10 cellular contexts compared by ENCODE assay signal in the genomic region with DNA sequence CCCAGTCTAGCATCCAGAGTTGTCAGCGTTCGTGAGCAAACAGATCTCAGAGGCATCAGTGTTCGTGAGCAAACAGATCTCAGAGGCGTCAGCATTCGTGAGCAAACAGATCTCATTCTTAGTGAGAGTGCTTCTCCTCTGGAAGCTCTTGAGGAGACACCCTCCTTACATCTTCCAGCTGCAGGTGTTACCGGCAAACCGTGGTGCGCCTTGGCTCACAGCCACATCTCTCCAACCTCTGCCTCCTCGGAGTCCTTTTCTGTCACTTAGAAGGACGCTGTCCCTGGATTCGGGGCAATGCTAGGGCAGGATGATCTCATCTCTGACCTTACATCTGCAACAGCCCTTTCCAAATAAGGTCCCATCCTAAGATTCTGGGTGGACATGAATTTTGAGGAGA. TPM values are rescaled to one million over a fixed set of nuclear protein-coding genes. Genes with fewer than 3 reads are reported as not detected.
A peak's percentile ranks its signal among the peaks of the same experiment; 100 is the strongest.
DNase-seq lines count a peak whose midpoint lies in the region; ATAC-seq and TF ChIP-seq lines count a peak whose summit lies in the region.
"Had no signal": no experiment of that assay in that cellular context is flagged by ENCODE, and none has a peak within 500 bp of the region (broad histone marks: within the 10 kb centered on the region; RNA-seq: fewer than 3 reads in every experiment).

No MANE protein-coding gene starts in this region.

- WGBS in heart left ventricle, 4 donors = 66 to 71% (median 70%) methylated on average over 11 of the region's 11 CpGs
- WGBS in aorta, 2 donors = 49 to 51% methylated on average over 11 of the region's 11 CpGs

- no peak for ATAC-seq in Right ventricle myocardium superior (ENCODE audit: poor library complexity)
- ATAC-seq in heart left ventricle = no peak
- peak; percentile 20 for ATAC-seq in left lobe of liver
- ATAC-seq in aorta (ENCODE audit: low FRiP score) = no peak
- no peak for ATAC-seq in GM18861 (IDR thresholded peaks at IDR 0.05; ENCODE audit: unreplicated experiment)
- ATAC-seq in GM21515 (IDR thresholded peaks at IDR 0.05; ENCODE audit: unreplicated experiment) = no peak

- peaks cover 23% of the 10 kb centered on the region; the same call in 1 of the 2 replicates for H3F3A ChIP-seq in PC-9 (ENCODE audit: insufficient read depth, low read depth)

- H4K20me1 ChIP-seq in PC-9 (ENCODE audit: insufficient read depth) = no peaks in the 10 kb centered on the region

- POLR2A ChIA-PET in PC-9 (lab: Charles Lee; ENCODE audit: unreplicated experiment) = no interaction called here

- H3K9me3 ChIP-seq in heart left ventricle = no peaks in the 10 kb centered on the region
- no peaks in the 10 kb centered on the region for H3K9me3 ChIP-seq in PC-9 (ENCODE audit: insufficient read depth, low read depth)
- H3K9me3 ChIP-seq in aorta (ENCODE audit: control insufficient read depth, low read length) = no peaks in the 10 kb centered on the region
- H3K9me3 ChIP-seq: adrenal gland had no signal

- H3K27me3 ChIP-seq in heart left ventricle = no peaks in the 10 kb centered on the region
- H3K27me3 ChIP-seq in PC-9 (ENCODE audit: insufficient read depth, low read depth) = peaks cover 5% of the 10 kb centered on the region; the same call in 1 of the 2 replicates
- H3K27me3 ChIP-seq in aorta (ENCODE audit: control insufficient read depth in 1 of 2, insufficient read depth in 2 of 2, low read length in 1 of 2) = no peaks in the 10 kb centered on the region
- H3K27me3 ChIP-seq: adrenal gland had no signal

- H3K4me3 ChIP-seq in heart left ventricle (no peak overlapping the region), PC-9 (peak overlapping the region; percentile 51; the same call in 1 of the 2 replicates), aorta (ENCODE audit: low read length in 2 of 2) (no peak overlapping the region)
- H3K4me3 ChIP-seq: adrenal gland had no signal

- intact Hi-C loops in Right ventricle myocardium superior (cut with DNase I) = no loop called here
- intact Hi-C loops in heart left ventricle (cut with DNase I) = no loop called here
- intact Hi-C loops in PC-9 (cut with micrococcal nuclease; ENCODE audit: unreplicated experiment) = loop anchor here (2.0 kb wide), 1 partner anchor 38 kb away; no protein-coding TSS in a partner anchor
- intact Hi-C loops in aorta (cut with DNase I) = loop anchor here in 1 of 2 donors (2.0 kb wide), 1 partner anchor 38 kb away; no protein-coding TSS in a partner anchor

- H3K4me1 ChIP-seq in heart left ventricle (peaks cover 0 to 25% (median 2%) of the 10 kb centered on the region in 12 donors), PC-9 (replicated peaks; ENCODE audit: insufficient read depth) (peaks cover 26% of the 10 kb centered on the region), aorta (ENCODE audit: control insufficient read depth in 1 of 2, insufficient read depth in 2 of 2, low read length in 2 of 2) (no peaks in the 10 kb centered on the region)
- H3K4me1 ChIP-seq: adrenal gland had no signal

- no TSS peak for BruUV-seq in PC-9 (replicated peaks; lab: Mats Ljungman, UMichigan)

- no peak for TF ChIP-seq POLR2A in heart left ventricle (IDR thresholded peaks at IDR 0.05)

- H3K36me3 ChIP-seq in heart left ventricle (no peaks in the 10 kb centered on the region), PC-9 (ENCODE audit: low read depth) (no peaks in the 10 kb centered on the region), aorta (ENCODE audit: control insufficient read depth in 1 of 2, insufficient read depth in 2 of 2, low read length in 1 of 2) (no peaks in the 10 kb centered on the region)
- H3K36me3 ChIP-seq: adrenal gland had no signal

- no peaks in the 10 kb centered on the region for H3K79me2 ChIP-seq in PC-9 (ENCODE audit: low read depth)

- H3K4me2 ChIP-seq in PC-9 = peak overlapping the region; percentile 77

- H3K27ac ChIP-seq in heart left ventricle (peak overlapping the region in 1 of 12 donors; percentile 1), PC-9 (no peak overlapping the region), aorta (ENCODE audit: low read depth in 1 of 2, low read length in 2 of 2) (peak overlapping the region; percentile 48 to 86)
- H3K27ac ChIP-seq: adrenal gland had no signal

- TF ChIP-seq CTCF in heart left ventricle (IDR thresholded peaks at IDR 0.05) (no peak), PC-9 (conservative IDR thresholded peaks at IDR 0.05) (no peak)

- CTCF ChIA-PET in PC-9 (lab: Charles Lee) = no interaction called here

- no peak overlapping the region for H2AFZ ChIP-seq in PC-9

- no peaks in the 10 kb centered on the region for H3K9me2 ChIP-seq in PC-9 (ENCODE audit: insufficient read depth)

- DNase-seq in Right ventricle myocardium superior = peak; percentile 31
- DNase-seq in heart left ventricle = no peak
- peak in 1 of 2 experiments; percentile 26 for DNase-seq in PC-9
- DNase-seq in left lobe of liver (ENCODE audit: low spot score) = no peak
- DNase-seq in aorta = peak in 1 of 2 donors; percentile 68
- no peak for DNase-seq in anterior cingulate cortex (lab: John Stamatoyannopoulos, UW)
- DNase-seq: activated CD4-positive, alpha-beta T cell treated with anti-CD3 and anti-CD28 coated beads for 48 hours; adrenal gland had no signal

RNA-seq across cellular contexts. Expression of gene UMODL1, which starts 14.6 kb away (rescaled TPM):
- 0.05 TPM for total RNA-seq in Right ventricle myocardium superior
- total RNA-seq in heart left ventricle = under 1 TPM in 2 of 9 donors, not detected in 7; 0.07 to 0.19 TPM
- polyA plus RNA-seq in heart left ventricle = not detected
- total RNA-seq in PC-9 (2021) = 0.25 TPM in 1 of 2 replicates, not detected in the other
- 0.18 TPM for total RNA-seq in left lobe of liver
- under 1 TPM in 1 of 2 donors, not detected in 1; 0.45 TPM for total RNA-seq in aorta
- not detected for polyA plus RNA-seq in aorta

RNA-seq across cellular contexts. Expression of gene ZBTB21, which starts 46.3 kb away (rescaled TPM):
- total RNA-seq in Right ventricle myocardium superior = 5.5 TPM
- total RNA-seq in heart left ventricle = 10 to 100 TPM in 1 of 9 donors, 1 to 10 TPM in 8; 4.3 to 10.2 (median 6.2) TPM
- 1 to 10 TPM; 1.2 to 2.5 TPM for polyA plus RNA-seq in heart left ventricle
- total RNA-seq in PC-9 (2021) = 9.1 and 13.5 TPM in 2 replicates
- total RNA-seq in left lobe of liver = 4.2 TPM
- 10 to 100 TPM; 21.8 to 52.8 TPM for total RNA-seq in aorta
- polyA plus RNA-seq in aorta = 1 to 10 TPM; 3.1 to 4.4 TPM
